ENCODE assay signal across 8 cellular contexts in genomic region chr7:1086588-1087461, GRCh38. TPM values are rescaled to one million over a fixed set of nuclear protein-coding genes. Genes with fewer than 3 reads are reported as not detected.
DNase-seq lines count a peak whose midpoint lies in the region; ATAC-seq and TF ChIP-seq lines count a peak whose summit lies in the region.

No MANE protein-coding gene starts in this region.

- DNase-seq in AG08396 (ENCODE audit: low spot score) (peak; percentile 92), OCI-M1 (lab: John Stamatoyannopoulos, UW) (peak; percentile 67), activated T-helper 1 cell treated with Interleukin-2 at 50 U/mL for 16 hours (ENCODE audit: low read depth) (peak; percentile 58), fibroblast of mammary gland (ENCODE audit: low read depth) (peak; percentile 52), natural killer cell (peak; percentile 72)

- no peak overlapping the region for H3K27ac Mint-ChIP-seq in natural killer cell
- H3K27ac Mint-ChIP-seq in stimulated activated naive CD8-positive, alpha-beta T cell treated with anti-CD3 and anti-CD28 coated beads, Interleukin-15, Interleukin-2, amounts not matched to agents 100 ng/mL and 50 ng/mL, for 24 hours, result peak overlapping the region; percentile 67

- peak overlapping the region; percentile 54 for H3K4me3 ChIP-seq in fibroblast of mammary gland (ENCODE audit: control insufficient read depth, low read depth, low read length)

- peak overlapping the region; percentile 83 for H3K4me3 Mint-ChIP-seq in natural killer cell
- H3K4me3 Mint-ChIP-seq in stimulated activated naive CD8-positive, alpha-beta T cell treated with anti-CD3 and anti-CD28 coated beads, Interleukin-15, Interleukin-2, amounts not matched to agents 100 ng/mL and 50 ng/mL, for 24 hours, result peak overlapping the region; percentile 66

- no peaks in the 10 kb centered on the region for H3K9me3 Mint-ChIP-seq in natural killer cell
- no peaks in the 10 kb centered on the region for H3K9me3 Mint-ChIP-seq in stimulated activated naive CD8-positive, alpha-beta T cell treated with anti-CD3 and anti-CD28 coated beads, Interleukin-15, Interleukin-2, amounts not matched to agents 100 ng/mL and 50 ng/mL, for 24 hours

- no peaks in the 10 kb centered on the region for H3K27me3 Mint-ChIP-seq in natural killer cell (ENCODE audit: low read depth in 2 of 2)
- no peaks in the 10 kb centered on the region for H3K27me3 Mint-ChIP-seq in stimulated activated naive CD8-positive, alpha-beta T cell treated with anti-CD3 and anti-CD28 coated beads, Interleukin-15, Interleukin-2, amounts not matched to agents 100 ng/mL and 50 ng/mL, for 24 hours

- no peaks in the 10 kb centered on the region for H3K36me3 Mint-ChIP-seq in natural killer cell
- H3K36me3 Mint-ChIP-seq in stimulated activated naive CD8-positive, alpha-beta T cell treated with anti-CD3 and anti-CD28 coated beads, Interleukin-15, Interleukin-2, amounts not matched to agents 100 ng/mL and 50 ng/mL, for 24 hours (ENCODE audit: low read depth), result peaks cover 1% of the 10 kb centered on the region

- peaks cover 8 to 12% of the 10 kb centered on the region in 2 donors for H3K4me1 Mint-ChIP-seq in natural killer cell
- peaks cover 18% of the 10 kb centered on the region for H3K4me1 Mint-ChIP-seq in stimulated activated naive CD8-positive, alpha-beta T cell treated with anti-CD3 and anti-CD28 coated beads, Interleukin-15, Interleukin-2, amounts not matched to agents 100 ng/mL and 50 ng/mL, for 24 hours (ENCODE audit: low read depth)

- ATAC-seq in GM18870 (IDR thresholded peaks at IDR 0.05; ENCODE audit: unreplicated experiment), result peak; percentile 65
- ATAC-seq in HG03103 (IDR thresholded peaks at IDR 0.05; ENCODE audit: low read depth, unreplicated experiment), result peak; percentile 65
- ATAC-seq in natural killer cell, result peak; percentile 78 to 89 (median 85)

- TF ChIP-seq CTCF in fibroblast of mammary gland (conservative IDR thresholded peaks at IDR 0.05; ENCODE audit: control insufficient read depth, insufficient read depth, low read depth, low read length) (peak; percentile 60), natural killer cell (IDR thresholded peaks at IDR 0.05) (peak; percentile 85)

- intact Hi-C loops in natural killer cell (cut with micrococcal nuclease), result loop anchor here (1.0 kb wide), 2 partner anchors 83 to 89 kb away; no protein-coding TSS in a partner anchor

RNA-seq across cellular contexts. Expression of gene GPER1, which starts 1.1 kb away (rescaled TPM):
- total RNA-seq in natural killer cell, result under 1 TPM in 2 of 3 donors, not detected in 1; 0.25 to 0.26 TPM

RNA-seq across cellular contexts. Expression of gene GPR146, which starts 42.5 kb away (rescaled TPM):
- 1 to 10 TPM; 2.3 to 4.5 (median 2.5) TPM for total RNA-seq in natural killer cell

Comparison
In these comparisons a context has a peak if more than half of its experiments do, and no peak if none do; other contexts are left out.
1. Peak in every context shown above with its lines: DNase-seq, ATAC-seq and H3K4me3 ChIP-seq.